ENCODE assay signal across 31 cellular contexts in the genomic region with DNA sequence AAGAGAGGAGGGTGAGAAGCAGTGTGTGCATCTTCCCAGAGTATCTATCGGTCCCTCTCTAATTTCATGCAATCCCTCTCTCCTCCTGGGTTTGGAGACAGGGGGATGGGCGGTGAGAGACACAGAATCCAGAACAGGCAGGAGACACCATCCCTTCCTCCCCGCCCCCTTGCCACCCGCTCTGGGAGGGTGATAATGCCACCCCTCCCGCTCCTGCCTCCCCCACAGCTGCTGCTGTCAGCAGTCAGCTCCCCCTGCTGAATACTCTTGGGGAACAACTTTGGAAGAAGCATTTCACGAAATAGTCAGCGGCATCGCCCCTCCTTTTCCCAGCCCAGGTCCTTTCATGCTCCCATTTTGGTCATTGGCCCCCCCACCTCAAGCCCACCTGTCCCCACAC. TPM values are rescaled to one million over a fixed set of nuclear protein-coding genes. Genes with fewer than 3 reads are reported as not detected.
A peak's percentile ranks its signal among the peaks of the same experiment; 100 is the strongest.
DNase-seq lines count a peak whose midpoint lies in the region; ATAC-seq and TF ChIP-seq lines count a peak whose summit lies in the region.
"Had no signal": no experiment of that assay in that cellular context is flagged by ENCODE, and none has a peak within 500 bp of the region (broad histone marks: within the 10 kb centered on the region; RNA-seq: fewer than 3 reads in every experiment).

No MANE protein-coding gene starts in this region.

- TF ChIP-seq CTCF in gastroesophageal sphincter (IDR thresholded peaks at IDR 0.05) = no peak
- TF ChIP-seq CTCF in ascending aorta (IDR thresholded peaks at IDR 0.05) = no peak

- ATAC-seq in gastroesophageal sphincter (peak; percentile 13), GM19397 (IDR thresholded peaks at IDR 0.05; ENCODE audit: unreplicated experiment) (no peak), GM21717 (IDR thresholded peaks at IDR 0.05; ENCODE audit: unreplicated experiment) (no peak)
- ATAC-seq: activated naive CD4-positive, alpha-beta T cell treated with anti-CD3 and anti-CD28 coated beads, Interleukin-2, amount 50 U/mL, for 72 hours; activated T-helper 17 cell treated with anti-CD3 and anti-CD28 coated beads, Interleukin-2, amount 50 U/mL, for 72 hours; esophagus mucosa had no signal

- DNase-seq in NCI-H82 (lab: John Stamatoyannopoulos, UW) = peak; percentile 67
- DNase-seq in NCI-H82 treated with DMSO at 0.1 percent for 48 hours (lab: John Stamatoyannopoulos, UW; ENCODE audit: unreplicated experiment) = no peak
- peak; percentile 56 for DNase-seq in NCI-H524 treated with DMSO at 0.1 percent for 48 hours (lab: John Stamatoyannopoulos, UW)
- peak; percentile 60 for DNase-seq in occipital lobe (lab: John Stamatoyannopoulos, UW)
- DNase-seq in ascending aorta (ENCODE audit: low spot score in 2 of 2) = no peak
- DNase-seq: activated CD4-positive, alpha-beta memory T cell treated with anti-CD3 and anti-CD28 coated beads, Interleukin-2, amount 10 ng/mL, durations not matched to agents 7 days and 5 days; activated CD4-positive, alpha-beta T cell treated with anti-CD3 and anti-CD28 coated beads for 1 hour; activated CD8-positive, alpha-beta memory T cell treated with anti-CD3 and anti-CD28 coated beads, Interleukin-2, amount 50 U/mL, for 48 hours; foreskin fibroblast; mammary epithelial cell; NCI-H1417 treated with DMSO at 0.1 percent for 48 hours; NCI-H2081 treated with DMSO at 0.1 percent for 48 hours; Peyer's patch; small intestine; stimulated activated CD8-positive, alpha-beta memory T cell treated with anti-CD3 and anti-CD28 coated beads, Interleukin-4, amount 100 ng/mL, for 48 hours; stomach; T-helper 1 cell; thyroid gland had no signal

- no peak overlapping the region for H3K4me3 ChIP-seq in gastroesophageal sphincter
- no peak overlapping the region for H3K4me3 ChIP-seq in ascending aorta
- H3K4me3 ChIP-seq: cardiac muscle cell, Peyer's patch, SJSA1, stomach, thyroid gland had no signal

- H3K36me3 ChIP-seq in gastroesophageal sphincter (no peaks in the 10 kb centered on the region), ascending aorta (no peaks in the 10 kb centered on the region)
- H3K36me3 ChIP-seq: cardiac muscle cell, Peyer's patch, SJSA1, stomach, thyroid gland had no signal

- H3K27ac ChIP-seq in gastroesophageal sphincter = no peak overlapping the region
- H3K27ac ChIP-seq in ascending aorta = no peak overlapping the region
- H3K27ac ChIP-seq: 22Rv1, cardiac muscle cell, coronary artery, Peyer's patch, SJSA1, stomach, thyroid gland had no signal

- no peak for TF ChIP-seq EP300 in gastroesophageal sphincter (IDR thresholded peaks at IDR 0.05)

- peaks cover 27% of the 10 kb centered on the region for H3K27me3 ChIP-seq in gastroesophageal sphincter
- no peaks in the 10 kb centered on the region for H3K27me3 ChIP-seq in ascending aorta
- H3K27me3 ChIP-seq: Peyer's patch, thyroid gland had no signal

- intact Hi-C loops in ascending aorta (cut with DNase I) = no loop called here

- H3K4me1 ChIP-seq in gastroesophageal sphincter = peaks cover 0 to 28% (median 7%) of the 10 kb centered on the region in 3 donors
- H3K4me1 ChIP-seq in ascending aorta = peaks cover 6 to 17% of the 10 kb centered on the region in 2 donors
- H3K4me1 ChIP-seq: Peyer's patch, SJSA1, thyroid gland had no signal

- no peak for TF ChIP-seq POLR2A in gastroesophageal sphincter (IDR thresholded peaks at IDR 0.05)

- H3K9me3 ChIP-seq in gastroesophageal sphincter (no peaks in the 10 kb centered on the region), ascending aorta (no peaks in the 10 kb centered on the region)
- H3K9me3 ChIP-seq: Peyer's patch, SJSA1, stomach, thyroid gland had no signal

- 54 to 56% methylated on average over 5 to 7 of the region's 8 CpGs for WGBS in gastroesophageal sphincter (ENCODE audit: low coverage in 1 of 2), 2 donors

RNA-seq across cellular contexts. Expression of a gene that starts 34.0 kb away (rescaled TPM):
- total RNA-seq in gastroesophageal sphincter = under 1 TPM in 3 of 4 donors, not detected in 1; 0.31 to 0.69 (median 0.32) TPM
- total RNA-seq in occipital lobe = 9.8 TPM
- total RNA-seq in ascending aorta = 0.85 TPM
- total RNA-seq: activated naive CD4-positive, alpha-beta T cell treated with anti-CD3 and anti-CD28 coated beads, Interleukin-2, amount 50 U/mL, for 72 hours; Daoy; esophagus mucosa; HT1080; MCF 10A; SJSA1 had no signal

Comparison
In these comparisons a context has a peak if more than half of its experiments do, and no peak if none do; other contexts are left out.
1. DNase-seq: peak in NCI-H82 (single experiment), NCI-H524 treated with DMSO at 0.1 percent for 48 hours (single experiment) and occipital lobe (single experiment); none in NCI-H82 treated with DMSO at 0.1 percent for 48 hours (single experiment) and ascending aorta (0 of 2).